Comparison of ENCODE assay signal across 1 cellular context in the genomic region with DNA sequence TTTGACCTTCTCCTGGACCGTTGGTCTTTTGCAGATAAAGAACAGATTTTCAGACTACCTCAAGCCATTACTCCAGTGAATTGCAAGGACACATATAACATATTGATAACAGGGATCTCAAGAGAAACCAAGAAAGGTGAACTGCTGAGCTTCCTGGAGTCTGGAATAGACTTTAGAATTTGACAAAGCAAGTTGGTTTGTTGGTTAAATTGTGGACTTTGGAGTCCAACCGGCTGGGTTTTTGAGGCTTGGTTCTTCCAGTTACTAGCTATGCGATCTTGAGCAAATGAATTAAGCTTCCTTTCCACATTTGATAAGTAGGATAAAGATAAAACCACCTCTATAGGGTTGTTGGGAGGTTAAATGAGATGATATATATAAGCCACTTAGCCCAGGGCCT.
TF ChIP-seq lines count a peak whose summit lies in the region.

No MANE protein-coding gene starts in this region.

TF ChIP-seq in liver, 16 proteins besides CTCF, POLR2A, EP300 and RAD21 (continued from another document):
- TF ChIP-seq REST (IDR thresholded peaks at IDR 0.05) (no peak), FOXA1 (IDR thresholded peaks at IDR 0.05) (no peak), MAX (IDR thresholded peaks at IDR 0.05) (no peak), GABPA (IDR thresholded peaks at IDR 0.05 in 1 of 2, conservative IDR thresholded peaks at IDR 0.05 in 1 of 2) (no peak), HNF4A (conservative IDR thresholded peaks at IDR 0.05) (peak; percentile 70 to 79), EGR1 (IDR thresholded peaks at IDR 0.05; ENCODE audit: low read depth in 2 of 2) (no peak), SP1 (IDR thresholded peaks at IDR 0.05) (peak; percentile 47), FOXA2 (IDR thresholded peaks at IDR 0.05) (no peak), HNF4G (IDR thresholded peaks at IDR 0.05) (peak; percentile 42), RXRA (IDR thresholded peaks at IDR 0.05) (no peak), TAF1 (conservative IDR thresholded peaks at IDR 0.05) (no peak), JUND (IDR thresholded peaks at IDR 0.05) (no peak)
- TF ChIP-seq, protein P1, sequence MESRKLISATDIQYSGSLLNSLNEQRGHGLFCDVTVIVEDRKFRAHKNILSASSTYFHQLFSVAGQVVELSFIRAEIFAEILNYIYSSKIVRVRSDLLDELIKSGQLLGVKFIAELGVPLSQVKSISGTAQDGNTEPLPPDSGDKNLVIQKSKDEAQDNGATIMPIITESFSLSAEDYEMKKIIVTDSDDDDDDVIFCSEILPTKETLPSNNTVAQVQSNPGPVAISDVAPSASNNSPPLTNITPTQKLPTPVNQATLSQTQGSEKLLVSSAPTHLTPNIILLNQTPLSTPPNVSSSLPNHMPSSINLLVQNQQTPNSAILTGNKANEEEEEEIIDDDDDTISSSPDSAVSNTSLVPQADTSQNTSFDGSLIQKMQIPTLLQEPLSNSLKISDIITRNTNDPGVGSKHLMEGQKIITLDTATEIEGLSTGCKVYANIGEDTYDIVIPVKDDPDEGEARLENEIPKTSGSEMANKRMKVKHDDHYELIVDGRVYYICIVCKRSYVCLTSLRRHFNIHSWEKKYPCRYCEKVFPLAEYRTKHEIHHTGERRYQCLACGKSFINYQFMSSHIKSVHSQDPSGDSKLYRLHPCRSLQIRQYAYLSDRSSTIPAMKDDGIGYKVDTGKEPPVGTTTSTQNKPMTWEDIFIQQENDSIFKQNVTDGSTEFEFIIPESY (IDR thresholded peaks at IDR 0.05): no peak
- TF ChIP-seq, protein P2, sequence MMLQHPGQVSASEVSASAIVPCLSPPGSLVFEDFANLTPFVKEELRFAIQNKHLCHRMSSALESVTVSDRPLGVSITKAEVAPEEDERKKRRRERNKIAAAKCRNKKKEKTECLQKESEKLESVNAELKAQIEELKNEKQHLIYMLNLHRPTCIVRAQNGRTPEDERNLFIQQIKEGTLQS (IDR thresholded peaks at IDR 0.05): no peak
